Comparison of ENCODE assay signal across 14 cellular contexts in the genomic region with DNA sequence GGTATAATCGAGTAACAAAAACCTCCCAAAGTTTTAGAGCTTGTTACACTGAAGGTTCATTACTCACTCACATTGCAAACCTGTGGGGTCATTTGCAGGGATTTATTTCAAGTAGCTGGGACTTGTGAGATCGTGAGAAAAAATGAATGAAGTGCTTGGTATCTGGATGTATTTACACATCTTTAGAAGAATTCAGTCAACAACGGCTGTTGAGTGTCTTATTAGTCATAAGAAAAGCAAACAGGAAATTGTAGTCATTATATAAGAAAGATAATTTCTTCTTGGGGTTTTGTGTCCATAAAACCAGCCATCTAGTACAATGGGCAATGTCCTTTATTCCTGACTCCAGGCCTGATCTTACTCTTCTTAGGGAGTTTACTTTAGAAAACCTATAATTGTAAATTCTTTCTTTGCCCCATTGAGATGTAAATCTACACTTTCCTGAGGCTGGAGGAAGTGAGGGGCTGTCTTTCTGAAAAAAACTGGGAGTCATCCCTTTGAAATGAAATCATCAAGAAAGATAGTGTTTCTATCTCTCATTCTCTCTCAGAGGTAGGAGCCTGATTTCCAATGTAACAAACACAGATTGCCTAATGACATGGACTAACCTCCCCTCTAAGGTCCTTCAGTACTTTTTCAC.
DNase-seq lines count a peak whose midpoint lies in the region; ATAC-seq and TF ChIP-seq lines count a peak whose summit lies in the region.
"Had no signal": no experiment of that assay in that cellular context is flagged by ENCODE, and none has a peak within 500 bp of the region (broad histone marks: within the 10 kb centered on the region; RNA-seq: fewer than 3 reads in every experiment).

No MANE protein-coding gene starts in this region.

- DNase-seq in AG04449 (ENCODE audit: low read depth, low spot score) (peak; percentile 90), HT1080 (ENCODE audit: low read depth) (peak; percentile 78), amniotic epithelial cell (ENCODE audit: low read depth) (peak; percentile 94), iris pigment epithelial cell (ENCODE audit: low read depth) (peak; percentile 97), immature natural killer cell (no peak), Right ventricle myocardium inferior (ENCODE audit: missing footprints) (no peak)
- DNase-seq: activated CD4-positive, alpha-beta T cell treated with anti-CD3 and anti-CD28 coated beads for 48 hours; activated naive CD8-positive, alpha-beta T cell treated with anti-CD3 and anti-CD28 coated beads for 36 hours; C1 segment of cervical spinal cord; left colon; NCI-H187 treated with DMSO at 0.1 percent for 48 hours; tibial artery had no signal

- H3K27ac Mint-ChIP-seq in immature natural killer cell = no peak overlapping the region
- H3K27ac Mint-ChIP-seq: activated naive CD8-positive, alpha-beta T cell treated with anti-CD3 and anti-CD28 coated beads for 36 hours had no signal

- H3K36me3 Mint-ChIP-seq in immature natural killer cell = no peaks in the 10 kb centered on the region
- H3K36me3 Mint-ChIP-seq: activated naive CD8-positive, alpha-beta T cell treated with anti-CD3 and anti-CD28 coated beads for 36 hours had no signal

- no peak overlapping the region for H3K4me3 ChIP-seq in AG04449 (ENCODE audit: low read depth, low read length)
- H3K4me3 ChIP-seq: tibial artery had no signal

- intact Hi-C loops in Right ventricle myocardium inferior (cut with DNase I) = no loop called here

- no peak overlapping the region for H3K4me3 Mint-ChIP-seq in immature natural killer cell
- H3K4me3 Mint-ChIP-seq: activated naive CD8-positive, alpha-beta T cell treated with anti-CD3 and anti-CD28 coated beads for 36 hours had no signal

- CTCF ChIA-PET in AG04449 (lab: Yijun Ruan, JAX) = no interaction called here

- no peaks in the 10 kb centered on the region for H3K4me1 Mint-ChIP-seq in immature natural killer cell
- H3K4me1 Mint-ChIP-seq: activated naive CD8-positive, alpha-beta T cell treated with anti-CD3 and anti-CD28 coated beads for 36 hours had no signal

- ATAC-seq in GM19351 (IDR thresholded peaks at IDR 0.05; ENCODE audit: unreplicated experiment) = no peak
- no peak for ATAC-seq in Right ventricle myocardium inferior
- no peak for ATAC-seq in HG02610 (IDR thresholded peaks at IDR 0.05; ENCODE audit: unreplicated experiment)
- ATAC-seq: left colon had no signal

- POLR2A ChIA-PET in AG04449 (lab: Yijun Ruan, JAX) = no interaction called here

- H3K27me3 Mint-ChIP-seq in immature natural killer cell (ENCODE audit: low read depth in 3 of 3) = no peaks in the 10 kb centered on the region

- peaks cover 3 to 30% (median 11%) of the 10 kb centered on the region in 6 donors for H3K9me3 Mint-ChIP-seq in immature natural killer cell
- H3K9me3 Mint-ChIP-seq: activated naive CD8-positive, alpha-beta T cell treated with anti-CD3 and anti-CD28 coated beads for 36 hours had no signal

- no peak for TF ChIP-seq CTCF in AG04449 (IDR thresholded peaks at IDR 0.05; ENCODE audit: insufficient read depth, low read length, missing control alignments)

Comparison
In these comparisons a context has a peak if more than half of its experiments do, and no peak if none do; other contexts are left out.
1. DNase-seq: peak in AG04449 (single experiment), HT1080 (single experiment), amniotic epithelial cell (single experiment) and iris pigment epithelial cell (single experiment); none in immature natural killer cell (0 of 3) and Right ventricle myocardium inferior (single experiment).